1 cellular context compared by ENCODE assay signal in the genomic region with DNA sequence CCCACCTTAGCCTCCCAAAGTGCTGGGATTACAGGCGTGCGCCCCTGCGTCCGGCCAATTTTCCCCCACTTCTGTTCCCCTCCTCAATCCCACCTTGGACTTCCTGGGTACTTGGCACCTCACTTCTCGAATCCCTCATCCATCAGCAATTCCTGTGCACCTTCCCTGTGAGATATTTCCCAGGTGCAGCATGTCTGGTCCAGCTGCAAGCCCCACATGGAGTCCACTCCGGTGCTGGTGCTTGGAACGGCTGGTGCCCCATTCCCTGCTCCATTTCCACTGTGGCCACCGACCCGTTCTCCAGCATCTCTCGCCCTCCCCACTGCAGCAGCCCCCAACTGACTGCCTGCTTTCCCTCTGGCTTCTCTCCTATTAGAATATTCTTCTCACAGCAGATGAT.
TF ChIP-seq lines count a peak whose summit lies in the region.

No MANE protein-coding gene starts in this region.

TF ChIP-seq in WTC11, 78 proteins besides CTCF, POLR2A, EP300 and RAD21:
- TF ChIP-seq PRDM15 (CRISPR knock-in tag; IDR thresholded peaks at IDR 0.05) (peak; percentile 59; the same call in 1 of the 2 replicates), SP1 (CRISPR knock-in tag; conservative IDR thresholded peaks at IDR 0.05) (no peak)
